In the genomic region with DNA sequence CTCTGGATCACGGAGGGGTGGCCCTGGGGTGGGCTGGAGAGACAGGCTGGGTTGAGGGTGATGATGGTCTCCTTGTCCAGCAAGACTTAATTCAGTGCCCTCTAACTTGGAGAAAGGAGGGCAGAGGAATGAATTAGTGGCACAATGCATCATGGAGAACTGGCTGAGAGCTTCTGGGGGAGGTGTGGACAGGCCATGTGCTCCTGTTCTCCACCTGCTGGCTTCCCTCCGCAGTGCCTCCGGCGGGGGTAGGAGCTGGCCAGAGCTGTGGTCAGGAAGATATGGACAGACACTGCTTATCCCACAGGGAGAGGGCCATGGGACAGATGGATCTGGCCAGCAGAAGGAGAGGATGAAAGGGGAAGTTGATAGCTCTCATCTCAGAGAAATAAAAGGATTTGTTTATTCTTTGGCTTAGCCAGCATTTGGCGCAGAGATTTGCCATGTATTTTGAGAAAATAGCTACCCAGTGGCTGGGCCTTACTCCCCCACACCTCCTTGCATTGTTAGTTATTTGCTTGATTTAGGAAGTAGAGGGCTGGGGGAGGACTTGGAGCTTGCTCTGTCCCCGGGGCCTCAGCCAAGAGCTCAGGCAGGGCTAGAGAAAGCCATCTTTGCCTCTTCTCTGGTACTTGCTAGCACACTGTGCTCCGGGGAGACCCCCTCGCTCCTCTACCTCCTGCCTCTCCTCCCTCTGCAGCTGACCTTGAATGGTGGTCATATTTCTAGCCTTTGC, we compare ENCODE assay signal across 8 cellular contexts.
DNase-seq lines count a peak whose midpoint lies in the region; ATAC-seq lines count a peak whose summit lies in the region.

No MANE protein-coding gene starts in this region.

- no peaks in the 10 kb centered on the region for H3K27me3 ChIP-seq in iPS-18a (ENCODE audit: control insufficient read depth, insufficient read depth, low read length)

- peaks cover 6% of the 10 kb centered on the region for H3K27me3 Mint-ChIP-seq in stimulated activated naive CD8-positive, alpha-beta T cell treated with anti-CD3 and anti-CD28 coated beads, Interleukin-15, Interleukin-2, amounts not matched to agents 100 ng/mL and 50 ng/mL, for 24 hours
- peaks cover 5% of the 10 kb centered on the region for H3K27me3 Mint-ChIP-seq in activated naive CD8-positive, alpha-beta T cell

- H3K9ac ChIP-seq in iPS-18a (ENCODE audit: low read length): peak overlapping the region; percentile 33

- H3K36me3 ChIP-seq in iPS-18a (ENCODE audit: control insufficient read depth, low read depth, low read length): no peaks in the 10 kb centered on the region

- H3K4me1 Mint-ChIP-seq in stimulated activated naive CD8-positive, alpha-beta T cell treated with anti-CD3 and anti-CD28 coated beads, Interleukin-15, Interleukin-2, amounts not matched to agents 100 ng/mL and 50 ng/mL, for 24 hours (ENCODE audit: low read depth): peaks cover 16% of the 10 kb centered on the region
- H3K4me1 Mint-ChIP-seq in activated naive CD8-positive, alpha-beta T cell (ENCODE audit: low read depth): peaks cover 11% of the 10 kb centered on the region

- no peaks in the 10 kb centered on the region for H3K36me3 Mint-ChIP-seq in stimulated activated naive CD8-positive, alpha-beta T cell treated with anti-CD3 and anti-CD28 coated beads, Interleukin-15, Interleukin-2, amounts not matched to agents 100 ng/mL and 50 ng/mL, for 24 hours (ENCODE audit: low read depth)
- no peaks in the 10 kb centered on the region for H3K36me3 Mint-ChIP-seq in activated naive CD8-positive, alpha-beta T cell

- no peaks in the 10 kb centered on the region for H3K9me3 Mint-ChIP-seq in stimulated activated naive CD8-positive, alpha-beta T cell treated with anti-CD3 and anti-CD28 coated beads, Interleukin-15, Interleukin-2, amounts not matched to agents 100 ng/mL and 50 ng/mL, for 24 hours
- no peaks in the 10 kb centered on the region for H3K9me3 Mint-ChIP-seq in activated naive CD8-positive, alpha-beta T cell (ENCODE audit: low read depth)

- H3K27ac Mint-ChIP-seq in stimulated activated naive CD8-positive, alpha-beta T cell treated with anti-CD3 and anti-CD28 coated beads, Interleukin-15, Interleukin-2, amounts not matched to agents 100 ng/mL and 50 ng/mL, for 24 hours: peak overlapping the region; percentile 53
- H3K27ac Mint-ChIP-seq in activated naive CD8-positive, alpha-beta T cell: no peak overlapping the region

- peak overlapping the region; percentile 73 for H3K4me3 Mint-ChIP-seq in stimulated activated naive CD8-positive, alpha-beta T cell treated with anti-CD3 and anti-CD28 coated beads, Interleukin-15, Interleukin-2, amounts not matched to agents 100 ng/mL and 50 ng/mL, for 24 hours
- H3K4me3 Mint-ChIP-seq in activated naive CD8-positive, alpha-beta T cell: peak overlapping the region; percentile 76

- ATAC-seq in stimulated activated naive CD8-positive, alpha-beta T cell treated with anti-CD3 and anti-CD28 coated beads, Interleukin-15, Interleukin-2, amounts not matched to agents 100 U/mL and 50 U/mL, for 24 hours: no peak
- ATAC-seq in GM21737 (IDR thresholded peaks at IDR 0.05; ENCODE audit: unreplicated experiment): no peak
- ATAC-seq in HG03378 (IDR thresholded peaks at IDR 0.05; ENCODE audit: unreplicated experiment): no peak
- no peak for ATAC-seq in GM21529 (IDR thresholded peaks at IDR 0.05; ENCODE audit: unreplicated experiment)

- no peak overlapping the region for H3K4me3 ChIP-seq in iPS-18a (ENCODE audit: low read length)

- no peak overlapping the region for H3K27ac ChIP-seq in iPS-18a (ENCODE audit: low read length)
- H3K27ac ChIP-seq in substantia nigra (ENCODE audit: low read depth, low read length, poor library complexity, severe bottlenecking): peak overlapping the region; percentile 8

- no peak for DNase-seq in stimulated activated naive CD8-positive, alpha-beta T cell treated with anti-CD3 and anti-CD28 coated beads, Interleukin-15, Interleukin-2, amounts not matched to agents 100 U/mL and 50 U/mL, for 24 hours
- DNase-seq in substantia nigra (lab: John Stamatoyannopoulos, UW): peak in 28 of 49 donors; percentile 17 to 80 (median 44)

- peaks cover 33% of the 10 kb centered on the region for H3K4me1 ChIP-seq in iPS-18a (ENCODE audit: control insufficient read depth, low read depth, low read length)

- H3K9me3 ChIP-seq in iPS-18a (ENCODE audit: control insufficient read depth, low read depth, low read length): no peaks in the 10 kb centered on the region
